In the genomic region with DNA sequence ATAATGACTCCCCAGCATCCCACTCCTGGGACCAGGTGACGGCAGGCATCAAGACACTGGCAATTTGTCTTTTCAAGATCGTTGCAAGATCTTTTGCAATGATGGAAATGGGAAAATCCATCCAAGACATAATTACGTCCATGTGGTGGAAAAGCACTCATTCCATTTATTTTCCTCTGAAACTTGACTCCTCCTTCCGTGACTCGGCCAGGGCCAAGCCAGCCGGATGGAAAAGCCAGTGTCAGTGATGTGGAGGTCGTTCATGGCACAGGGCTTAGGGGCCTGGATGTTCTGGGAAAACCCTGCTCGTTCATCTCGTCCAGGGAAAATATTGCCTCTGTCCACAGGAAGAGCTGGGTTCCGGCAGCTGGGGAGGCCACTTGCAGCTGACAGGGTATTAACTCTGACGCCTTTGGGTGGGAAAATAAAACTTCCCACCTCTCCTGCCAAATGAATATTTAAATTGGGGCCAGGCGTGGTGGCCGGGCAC, we compare ENCODE assay signal across 14 cellular contexts. TPM values are rescaled to one million over a fixed set of nuclear protein-coding genes. Genes with fewer than 3 reads are reported as not detected.
DNase-seq lines count a peak whose midpoint lies in the region; ATAC-seq and TF ChIP-seq lines count a peak whose summit lies in the region.
"Had no signal": no experiment of that assay in that cellular context is flagged by ENCODE, and none has a peak within 500 bp of the region (broad histone marks: within the 10 kb centered on the region; RNA-seq: fewer than 3 reads in every experiment).

No MANE protein-coding gene starts in this region.

- H3K27me3 ChIP-seq in psoas muscle (ENCODE audit: insufficient read depth in 3 of 3, low read length in 2 of 3), result no peaks in the 10 kb centered on the region

- peaks cover 1% of the 10 kb centered on the region; the same call in 1 of the 2 replicates for H3K27me3 Mint-ChIP-seq in HFFc6 (ENCODE audit: insufficient read depth)

- H3K4me3 Mint-ChIP-seq in HFFc6, result no peak overlapping the region
- H3K4me3 Mint-ChIP-seq: naive thymus-derived CD4-positive, alpha-beta T cell had no signal

- in situ Hi-C loops in G401 (cut with HindIII; ENCODE audit: low sequenced_read_pairs), result no loop called here

- 39 to 53% (median 41%) methylated on average over 13 of the region's 13 CpGs for WGBS in psoas muscle, 3 donors

- TF ChIP-seq POLR2A in GM18505 (IDR thresholded peaks at IDR 0.05; ENCODE audit: borderline replicate concordance, extremely low read depth, insufficient read depth, insufficient read length), result no peak

- no peaks in the 10 kb centered on the region for H3K9me3 Mint-ChIP-seq in HFFc6
- H3K9me3 Mint-ChIP-seq: naive thymus-derived CD4-positive, alpha-beta T cell had no signal

- TF ChIP-seq CTCF in AG09309 (IDR thresholded peaks at IDR 0.05; ENCODE audit: control insufficient read depth, insufficient read depth, low read depth, low read length, missing control alignments) (no peak), fibroblast of the aortic adventitia (IDR thresholded peaks at IDR 0.05; ENCODE audit: insufficient read depth, low read length) (no peak), psoas muscle (IDR thresholded peaks at IDR 0.05) (no peak), HFFc6 (IDR thresholded peaks at IDR 0.05) (no peak)

- no peaks in the 10 kb centered on the region; the same call in 1 of the 2 replicates for H3K36me3 Mint-ChIP-seq in HFFc6 (ENCODE audit: low read depth)

- DNase-seq in AG09309 (ENCODE audit: low read depth) (peak; percentile 57), SK-N-DZ (ENCODE audit: low spot score) (peak; percentile 15), fibroblast of the aortic adventitia (ENCODE audit: low read depth) (peak; percentile 83), psoas muscle (peak; percentile 69 to 75), G401 (ENCODE audit: low spot score) (no peak), EL (no peak), HFFc6 (no peak)
- DNase-seq: ACHN; activated effector memory CD4-positive, alpha-beta T cell treated with Interleukin-2 at 50 U/mL for 16 hours; effector CD8-positive, alpha-beta T cell; naive thymus-derived CD4-positive, alpha-beta T cell; NCI-H146; stimulated activated CD4-positive, alpha-beta T cell treated with anti-CD3 and anti-CD28 coated beads, Interleukin-2, amount 100 ng/mL, for 48 hours had no signal

- H3K27ac ChIP-seq in psoas muscle, result peak overlapping the region; percentile 89

- ATAC-seq in psoas muscle, result no peak
- ATAC-seq in GM18505 (IDR thresholded peaks at IDR 0.05; ENCODE audit: unreplicated experiment), result no peak
- ATAC-seq: naive thymus-derived CD4-positive, alpha-beta T cell had no signal

- H3K27ac Mint-ChIP-seq in HFFc6, result no peak overlapping the region
- H3K27ac Mint-ChIP-seq: naive thymus-derived CD4-positive, alpha-beta T cell had no signal

- H3K4me1 Mint-ChIP-seq in HFFc6 (ENCODE audit: low read depth), result peaks cover 58% of the 10 kb centered on the region
- H3K4me1 Mint-ChIP-seq: naive thymus-derived CD4-positive, alpha-beta T cell had no signal

- no peaks in the 10 kb centered on the region for H3K9me3 ChIP-seq in psoas muscle

- intact Hi-C loops in psoas muscle (cut with DNase I), result loop anchor here in 1 of 2 donors (5.0 kb wide), 1 partner anchor 40 kb away; no protein-coding TSS in a partner anchor

- H3K4me1 ChIP-seq in psoas muscle, result peaks cover 48% of the 10 kb centered on the region

- H3K36me3 ChIP-seq in psoas muscle (ENCODE audit: insufficient read depth in 1 of 2, low read depth in 1 of 2), result no peaks in the 10 kb centered on the region

- no peak overlapping the region for H3K4me3 ChIP-seq in AG09309 (ENCODE audit: control insufficient read depth, low read depth, low read length)
- H3K4me3 ChIP-seq in fibroblast of the aortic adventitia (ENCODE audit: low read depth, low read length), result no peak overlapping the region
- H3K4me3 ChIP-seq in psoas muscle, result no peak overlapping the region

RNA-seq across cellular contexts. Expression of gene C1orf198, which starts 46.2 kb away (rescaled TPM):
- polyA plus RNA-seq in SK-N-DZ (2014; cell fraction: cytosol; rRNA removed), result 37.6 and 38.9 TPM in 2 replicates
- polyA plus RNA-seq in SK-N-DZ (2014; cell fraction: nucleus; rRNA removed), result 16.2 and 17.6 TPM in 2 replicates
- total RNA-seq in fibroblast of the aortic adventitia (ENCODE audit: low replicate concordance) (75.6 and 98.9 TPM in 2 replicates), psoas muscle (100 to 1,000 TPM in 2 of 4 donors, 10 to 100 TPM in 2; 32.0 to 122 (median 86.7) TPM)
- 10 to 100 TPM; 44.6 to 99.6 (median 81.8) TPM for polyA plus RNA-seq in psoas muscle
- 22.6 and 35.6 TPM in 2 replicates for total RNA-seq in G401 (2014; rRNA removed; shearing (Covaris generic))
- 100 to 1,000 TPM in 1 of 6 experiments, 10 to 100 TPM in 5; 72.4 to 118 (median 88.4) TPM for total RNA-seq in HFFc6 (2021; fragmentation: NEBNext Ultra II Directional; extraction: Animal tissue kit (Norgen Biotek cat#: 25700))

Comparison
In these comparisons a context has a peak if more than half of its experiments do, and no peak if none do; other contexts are left out.
1. DNase-seq: peak in AG09309 (single experiment), SK-N-DZ (single experiment), fibroblast of the aortic adventitia (single experiment) and psoas muscle (2 of 2); none in G401 (single experiment), EL (single experiment) and HFFc6 (single experiment).